8 cellular contexts compared by ENCODE assay signal in the genomic region with DNA sequence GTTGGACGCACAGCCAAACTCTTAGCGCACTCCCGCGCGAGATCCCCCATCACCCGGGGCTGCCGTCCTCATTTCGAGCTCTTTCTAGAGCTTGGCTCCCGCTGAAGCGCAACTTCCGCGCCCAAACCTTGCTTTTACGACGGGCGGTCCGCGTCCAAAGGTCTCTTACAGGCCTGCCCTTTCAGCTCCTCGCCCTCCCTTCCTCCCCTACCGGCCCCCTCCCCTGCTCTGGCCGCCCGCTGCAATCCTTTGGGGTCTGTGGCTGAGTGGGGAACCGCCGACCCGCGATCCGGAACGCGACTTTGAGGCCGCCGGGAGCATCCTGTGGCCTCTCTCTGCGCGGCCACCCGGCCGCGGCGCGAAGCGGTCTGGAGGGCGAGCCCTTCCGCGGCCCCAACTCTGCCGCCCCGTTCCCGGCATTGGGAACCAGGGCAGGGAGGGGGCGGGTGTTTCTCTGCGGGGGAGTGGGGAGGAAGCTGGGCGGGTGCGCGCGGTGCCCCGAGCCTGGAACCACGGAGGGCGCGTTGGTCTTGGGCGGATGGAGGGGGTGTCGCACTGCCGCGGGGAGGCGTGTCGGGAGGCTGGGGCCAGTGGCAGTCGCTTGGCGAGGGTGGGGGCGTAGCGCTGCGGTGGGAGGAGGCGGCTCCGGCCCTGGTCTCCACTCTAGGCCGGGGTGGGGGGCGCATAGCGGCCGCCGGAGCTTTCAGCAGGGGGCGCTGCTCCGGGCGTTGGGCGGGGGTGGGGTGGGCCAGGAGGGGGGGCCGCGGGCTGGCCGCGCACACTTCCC. TPM values are rescaled to one million over a fixed set of nuclear protein-coding genes. Genes with fewer than 3 reads are reported as not detected.
DNase-seq lines count a peak whose midpoint lies in the region; ATAC-seq and FAIRE-seq lines count a peak whose summit lies in the region.

GDF7 (plus strand) TSS at position 781 of the 787 bp plus-strand sequence. CDS start 96 bp downstream, outside the sequence.

- H3K36me3 Mint-ChIP-seq in activated naive CD4-positive, alpha-beta T cell treated with anti-CD3 and anti-CD28 coated beads, Interleukin-2, amount 50 U/mL, for 24 hours = no peaks in the 10 kb centered on the region

- no peaks in the 10 kb centered on the region for H3K9me3 Mint-ChIP-seq in activated naive CD4-positive, alpha-beta T cell treated with anti-CD3 and anti-CD28 coated beads, Interleukin-2, amount 50 U/mL, for 24 hours

- H3K9me3 ChIP-seq in iPS DF 6.9 (ENCODE audit: control insufficient read depth, insufficient read depth, low read length) (no peaks in the 10 kb centered on the region), small intestine (ENCODE audit: control insufficient read depth, low read depth) (no peaks in the 10 kb centered on the region)

- H3K27ac Mint-ChIP-seq in activated naive CD4-positive, alpha-beta T cell treated with anti-CD3 and anti-CD28 coated beads, Interleukin-2, amount 50 U/mL, for 24 hours = no peak within 1 kb of the TSS

- FAIRE-seq in small intestine (lab: Jason Lieb, UNC) = no peak

- H3K4me1 Mint-ChIP-seq in activated naive CD4-positive, alpha-beta T cell treated with anti-CD3 and anti-CD28 coated beads, Interleukin-2, amount 50 U/mL, for 24 hours = peaks cover 12% of the 10 kb centered on the region

- H3K4me3 ChIP-seq in iPS DF 6.9 (ENCODE audit: low read length) = peak within 1 kb of the TSS; percentile 60; the same call in 1 of the 2 replicates
- peak within 1 kb of the TSS in 1 of 2 donors; percentile 53 for H3K4me3 ChIP-seq in small intestine (ENCODE audit: low read depth in 1 of 2, low read length in 2 of 2)

- H3K36me3 ChIP-seq in iPS DF 6.9 (ENCODE audit: control insufficient read depth, insufficient read depth, low read length) = no peaks in the 10 kb centered on the region; the same call in 1 of the 2 replicates
- H3K36me3 ChIP-seq in small intestine (ENCODE audit: control insufficient read depth in 2 of 2, insufficient read depth in 2 of 2, low read length in 2 of 2) = no peaks in the 10 kb centered on the region

- peak; percentile 47 for DNase-seq in EH (ENCODE audit: low read depth)
- no peak for DNase-seq in iPS DF 6.9 (ENCODE audit: low read depth, low spot score)
- DNase-seq in small intestine = peak; percentile 37
- no peak for DNase-seq in NCI-H774 (lab: John Stamatoyannopoulos, UW)

- peak within 1 kb of the TSS; percentile 81 for H3K4me3 Mint-ChIP-seq in activated naive CD4-positive, alpha-beta T cell treated with anti-CD3 and anti-CD28 coated beads, Interleukin-2, amount 50 U/mL, for 24 hours

- H3K4me1 ChIP-seq in iPS DF 6.9 (ENCODE audit: control insufficient read depth, insufficient read depth, low read length) = peaks cover 13% of the 10 kb centered on the region
- no peaks in the 10 kb centered on the region for H3K4me1 ChIP-seq in small intestine (ENCODE audit: control insufficient read depth in 2 of 2, insufficient read depth in 1 of 2, low read depth in 1 of 2, low read length in 1 of 2)

- ATAC-seq in HG02759 (IDR thresholded peaks at IDR 0.05; ENCODE audit: unreplicated experiment) = peak; percentile 40
- ATAC-seq in GM18907 (IDR thresholded peaks at IDR 0.05; ENCODE audit: unreplicated experiment) = no peak
- ATAC-seq in GM18498 (IDR thresholded peaks at IDR 0.05; ENCODE audit: unreplicated experiment) = no peak

- WGBS in iPS DF 6.9 (ENCODE audit: insufficient coverage, insufficient read length) = no CpG with 5 or more reads among the region's 80 CpGs
- 1 to 2% (median 1%) methylated on average over 51 to 80 of the region's 80 CpGs for WGBS in small intestine, 3 donors

- H3K27ac ChIP-seq in iPS DF 6.9 (ENCODE audit: low read length) (no peak within 1 kb of the TSS), small intestine (ENCODE audit: low read depth in 1 of 2, low read length in 1 of 2) (no peak within 1 kb of the TSS)

- peaks cover 89% of the 10 kb centered on the region for H3K27me3 ChIP-seq in iPS DF 6.9 (ENCODE audit: control insufficient read depth, insufficient read depth, low read length)
- peaks cover 32 to 70% of the 10 kb centered on the region in 2 donors for H3K27me3 ChIP-seq in small intestine (ENCODE audit: control insufficient read depth in 2 of 2, insufficient read depth in 2 of 2, low read length in 2 of 2)

- peaks cover 32% of the 10 kb centered on the region for H3K27me3 Mint-ChIP-seq in activated naive CD4-positive, alpha-beta T cell treated with anti-CD3 and anti-CD28 coated beads, Interleukin-2, amount 50 U/mL, for 24 hours

RNA-seq across cellular contexts. Expression of gene GDF7, which starts in this region (rescaled TPM):
- under 1 TPM in 1 of 3 donors, not detected in 2; 0.16 TPM for polyA plus RNA-seq in small intestine

Comparison
In these comparisons a context has a peak if more than half of its experiments do, and no peak if none do; other contexts are left out.
1. Peak in DNase-seq in small intestine; RNA of the gene not detected or under 1 TPM.